In genomic region chr3:99430348-99431134, GRCh38 we compare ENCODE assay signal across 14 cellular contexts.
A peak's percentile ranks its signal among the peaks of the same experiment; 100 is the strongest.
DNase-seq lines count a peak whose midpoint lies in the region; ATAC-seq lines count a peak whose summit lies in the region.
"Had no signal": no experiment of that assay in that cellular context is flagged by ENCODE, and none has a peak within 500 bp of the region (broad histone marks: within the 10 kb centered on the region; RNA-seq: fewer than 3 reads in every experiment).

No MANE protein-coding gene starts in this region.

- DNase-seq in dedifferentiated amniotic fluid mesenchymal stem cell (ENCODE audit: extremely low spot score) (peak; percentile 25), amniotic stem cell (lab: John Stamatoyannopoulos, UW) (no peak), NCI-H2107 (lab: John Stamatoyannopoulos, UW) (no peak), UCSD-AML1 (lab: John Stamatoyannopoulos, UW; ENCODE audit: unreplicated experiment) (no peak)
- no peak for DNase-seq in effector CD8-positive, alpha-beta T cell (lab: John Stamatoyannopoulos, UW)
- DNase-seq: activated T-cell treated with anti-CD3 and anti-CD28 coated beads, Interleukin-2, amount 50 U/mL, for 72 hours; anterior cingulate cortex; DND-41; NCI-H446 treated with DMSO at 0.1 percent for 48 hours; stimulated activated CD4-positive, alpha-beta T cell treated with anti-CD3 and anti-CD28 coated beads, Interleukin-4, amount 100 ng/mL, for 4 hours; T-helper 1 cell had no signal

- ATAC-seq in GM18511 (IDR thresholded peaks at IDR 0.05; ENCODE audit: unreplicated experiment) = peak; percentile 66
- ATAC-seq in GM21619 (IDR thresholded peaks at IDR 0.05; ENCODE audit: unreplicated experiment) = peak; percentile 44
- peak; percentile 45 for ATAC-seq in HG03060 (IDR thresholded peaks at IDR 0.05; ENCODE audit: low read depth, unreplicated experiment)
- ATAC-seq: activated T-cell treated with anti-CD3 and anti-CD28 coated beads, Interleukin-2, amount 50 U/mL, for 72 hours had no signal
